Comparison of ENCODE assay signal across 1 cellular context in the genomic region with DNA sequence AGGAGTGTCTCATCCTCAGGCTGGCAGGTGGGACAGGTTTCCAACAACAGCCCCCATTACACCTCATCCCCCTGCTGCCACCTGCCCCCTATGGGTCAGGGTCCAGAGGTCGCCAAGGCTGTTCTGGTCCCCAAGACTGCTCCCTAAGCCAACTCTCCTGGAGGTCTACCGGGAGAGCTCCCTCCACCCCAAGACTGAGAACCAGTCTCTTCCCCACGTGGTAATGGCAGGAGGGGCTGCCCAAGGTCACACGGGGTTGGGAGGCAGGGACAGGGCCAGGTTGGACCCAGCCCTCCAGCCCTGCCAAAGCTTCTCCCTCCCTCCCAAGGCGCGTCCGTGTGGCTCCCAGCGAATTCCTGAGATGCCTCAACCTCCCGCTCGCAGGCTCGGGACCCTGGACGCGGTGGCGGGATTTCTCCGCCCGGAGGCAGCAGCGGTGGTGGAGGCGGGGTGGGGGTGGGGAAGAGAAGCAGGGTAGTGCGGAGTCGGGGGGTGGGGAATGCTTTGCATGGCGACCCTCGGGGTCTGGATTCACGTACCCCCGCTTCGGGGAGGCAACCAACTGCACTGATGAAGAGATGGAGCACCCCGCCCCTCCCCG.
TF ChIP-seq lines count a peak whose summit lies in the region.

No MANE protein-coding gene starts in this region.

TF ChIP-seq in HepG2, 621 proteins besides CTCF, POLR2A, EP300 and RAD21 (continued from another document):
- TF ChIP-seq, protein P1, sequence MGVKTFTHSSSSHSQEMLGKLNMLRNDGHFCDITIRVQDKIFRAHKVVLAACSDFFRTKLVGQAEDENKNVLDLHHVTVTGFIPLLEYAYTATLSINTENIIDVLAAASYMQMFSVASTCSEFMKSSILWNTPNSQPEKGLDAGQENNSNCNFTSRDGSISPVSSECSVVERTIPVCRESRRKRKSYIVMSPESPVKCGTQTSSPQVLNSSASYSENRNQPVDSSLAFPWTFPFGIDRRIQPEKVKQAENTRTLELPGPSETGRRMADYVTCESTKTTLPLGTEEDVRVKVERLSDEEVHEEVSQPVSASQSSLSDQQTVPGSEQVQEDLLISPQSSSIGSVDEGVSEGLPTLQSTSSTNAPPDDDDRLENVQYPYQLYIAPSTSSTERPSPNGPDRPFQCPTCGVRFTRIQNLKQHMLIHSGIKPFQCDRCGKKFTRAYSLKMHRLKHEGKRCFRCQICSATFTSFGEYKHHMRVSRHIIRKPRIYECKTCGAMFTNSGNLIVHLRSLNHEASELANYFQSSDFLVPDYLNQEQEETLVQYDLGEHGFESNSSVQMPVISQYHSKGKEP (CRISPR knock-in tag; IDR thresholded peaks at IDR 0.05), result no peak
- no peak for TF ChIP-seq DR1 (CRISPR knock-in tag; IDR thresholded peaks at IDR 0.05)
- TF ChIP-seq WIZ (CRISPR knock-in tag; IDR thresholded peaks at IDR 0.05), result no peak
- TF ChIP-seq, protein P2, sequence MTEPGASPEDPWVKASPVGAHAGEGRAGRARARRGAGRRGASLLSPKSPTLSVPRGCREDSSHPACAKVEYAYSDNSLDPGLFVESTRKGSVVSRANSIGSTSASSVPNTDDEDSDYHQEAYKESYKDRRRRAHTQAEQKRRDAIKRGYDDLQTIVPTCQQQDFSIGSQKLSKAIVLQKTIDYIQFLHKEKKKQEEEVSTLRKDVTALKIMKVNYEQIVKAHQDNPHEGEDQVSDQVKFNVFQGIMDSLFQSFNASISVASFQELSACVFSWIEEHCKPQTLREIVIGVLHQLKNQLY (CRISPR knock-in tag; IDR thresholded peaks at IDR 0.05), result no peak
- TF ChIP-seq FOXP4 (CRISPR knock-in tag; IDR thresholded peaks at IDR 0.05), result 0 out of 2 replicates have a peak, but pooled peaks have one; percentile 4
- no peak for TF ChIP-seq DMTF1 (CRISPR knock-in tag; IDR thresholded peaks at IDR 0.05)
- no peak for TF ChIP-seq PITX1 (CRISPR knock-in tag; IDR thresholded peaks at IDR 0.05)
- TF ChIP-seq, protein P3, sequence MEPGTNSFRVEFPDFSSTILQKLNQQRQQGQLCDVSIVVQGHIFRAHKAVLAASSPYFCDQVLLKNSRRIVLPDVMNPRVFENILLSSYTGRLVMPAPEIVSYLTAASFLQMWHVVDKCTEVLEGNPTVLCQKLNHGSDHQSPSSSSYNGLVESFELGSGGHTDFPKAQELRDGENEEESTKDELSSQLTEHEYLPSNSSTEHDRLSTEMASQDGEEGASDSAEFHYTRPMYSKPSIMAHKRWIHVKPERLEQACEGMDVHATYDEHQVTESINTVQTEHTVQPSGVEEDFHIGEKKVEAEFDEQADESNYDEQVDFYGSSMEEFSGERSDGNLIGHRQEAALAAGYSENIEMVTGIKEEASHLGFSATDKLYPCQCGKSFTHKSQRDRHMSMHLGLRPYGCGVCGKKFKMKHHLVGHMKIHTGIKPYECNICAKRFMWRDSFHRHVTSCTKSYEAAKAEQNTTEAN (CRISPR knock-in tag; conservative IDR thresholded peaks at IDR 0.05), result no peak
- no peak for TF ChIP-seq ZBTB3 (CRISPR knock-in tag; IDR thresholded peaks at IDR 0.05; ENCODE audit: borderline replicate concordance, low read depth)
- TF ChIP-seq NONO (IDR thresholded peaks at IDR 0.05), result no peak
- TF ChIP-seq NONO (CRISPR knock-in tag; conservative IDR thresholded peaks at IDR 0.05), result 0 out of 2 replicates have a peak, but pooled peaks have one; percentile 34
- no peak for TF ChIP-seq HMG20A (CRISPR knock-in tag; IDR thresholded peaks at IDR 0.05; ENCODE audit: borderline replicate concordance)
- 0 out of 2 replicates have a peak, but pooled peaks have one; percentile 24 for TF ChIP-seq HNF4A (CRISPR knock-in tag; IDR thresholded peaks at IDR 0.05)
- TF ChIP-seq AGO2 (optimal IDR thresholded peaks at IDR 0.05; ENCODE audit: low read depth, low read length), result peak; percentile 14
- TF ChIP-seq UBTF (CRISPR knock-in tag; IDR thresholded peaks at IDR 0.05), result peak; percentile 8; the same call in 1 of the 2 replicates
- no peak for TF ChIP-seq PRDM10 (CRISPR knock-in tag; IDR thresholded peaks at IDR 0.05; ENCODE audit: low read depth)
